9 cellular contexts compared by ENCODE assay signal in genomic region chr7:974172-974571, GRCh38. TPM values are rescaled to one million over a fixed set of nuclear protein-coding genes. Genes with fewer than 3 reads are reported as not detected.
A peak's percentile ranks its signal among the peaks of the same experiment; 100 is the strongest.
DNase-seq lines count a peak whose midpoint lies in the region; ATAC-seq lines count a peak whose summit lies in the region.
"Had no signal": no experiment of that assay in that cellular context is flagged by ENCODE, and none has a peak within 500 bp of the region (broad histone marks: within the 10 kb centered on the region; RNA-seq: fewer than 3 reads in every experiment).

No MANE protein-coding gene starts in this region.

- POLR2A ChIA-PET in activated CD4-positive, alpha-beta memory T cell treated with anti-CD3 and anti-CD28 coated beads, Interleukin-2, amount 10 ng/mL, durations not matched to agents 7 days and 5 days (lab: Charles Lee) = interaction anchor here (0.6 to 4.0 kb wide), 20 partner anchors 10 to 500 kb away, joined by 3 to 54 read pairs (median 6); partner anchors contain the start of genes ADAP1, GPR146 and SUN1

- peak overlapping the region; percentile 93 for H3K4me3 ChIP-seq in iPS-20b (ENCODE audit: low read length)
- peak overlapping the region; percentile 82 to 90 for H3K4me3 ChIP-seq in stomach smooth muscle (ENCODE audit: low read length in 2 of 2)

- H3K9me3 ChIP-seq in iPS-20b (ENCODE audit: insufficient read depth, low read depth, low read length) = no peaks in the 10 kb centered on the region
- no peaks in the 10 kb centered on the region for H3K9me3 ChIP-seq in stomach smooth muscle (ENCODE audit: control insufficient read depth in 2 of 2, low read length in 2 of 2)

- H3K36me3 ChIP-seq in iPS-20b (ENCODE audit: insufficient read depth, low read depth, low read length) (peaks cover 32% of the 10 kb centered on the region), stomach smooth muscle (ENCODE audit: control insufficient read depth in 2 of 2, insufficient read depth in 2 of 2, low read length in 2 of 2) (peaks cover 21 to 23% of the 10 kb centered on the region in 2 donors)

- H3K27me3 ChIP-seq in iPS-20b (ENCODE audit: insufficient read depth, low read length) = no peaks in the 10 kb centered on the region
- no peaks in the 10 kb centered on the region for H3K27me3 ChIP-seq in stomach smooth muscle (ENCODE audit: control insufficient read depth in 1 of 2, insufficient read depth in 2 of 2, low read length in 2 of 2)

- H3K9me3 Mint-ChIP-seq in activated CD4-positive, alpha-beta memory T cell treated with anti-CD3 and anti-CD28 coated beads, Interleukin-2, amount 10 ng/mL, durations not matched to agents 7 days and 5 days = no peaks in the 10 kb centered on the region

- no peak overlapping the region for H3K27ac ChIP-seq in iPS-20b (ENCODE audit: low read length)
- no peak overlapping the region for H3K27ac ChIP-seq in stomach smooth muscle (ENCODE audit: low read length)

- H3K9ac ChIP-seq in iPS-20b (ENCODE audit: low read depth, low read length) (peak overlapping the region; percentile 88; the same call in 1 of the 2 replicates), stomach smooth muscle (ENCODE audit: low read length in 2 of 2) (peak overlapping the region in 1 of 2 donors; percentile 86)

- H3K4me1 ChIP-seq in iPS-20b (ENCODE audit: insufficient read depth, low read length) (no peaks in the 10 kb centered on the region), stomach smooth muscle (ENCODE audit: control insufficient read depth, insufficient read depth, low read length) (peaks cover 26% of the 10 kb centered on the region)

- CTCF ChIA-PET in activated CD4-positive, alpha-beta memory T cell treated with anti-CD3 and anti-CD28 coated beads, Interleukin-2, amount 10 ng/mL, durations not matched to agents 7 days and 5 days (lab: Charles Lee) = interaction anchor here (0.6 to 3.6 kb wide), 10 partner anchors 12 to 203 kb away, joined by 3 to 21 read pairs (median 5); no protein-coding TSS in a partner anchor

- H3K27ac Mint-ChIP-seq in activated CD4-positive, alpha-beta memory T cell treated with anti-CD3 and anti-CD28 coated beads, Interleukin-2, amount 10 ng/mL, durations not matched to agents 7 days and 5 days = peak overlapping the region; percentile 86

- peaks cover 23% of the 10 kb centered on the region for H3K36me3 Mint-ChIP-seq in activated CD4-positive, alpha-beta memory T cell treated with anti-CD3 and anti-CD28 coated beads, Interleukin-2, amount 10 ng/mL, durations not matched to agents 7 days and 5 days (ENCODE audit: low read depth)

- H3K27me3 Mint-ChIP-seq in activated CD4-positive, alpha-beta memory T cell treated with anti-CD3 and anti-CD28 coated beads, Interleukin-2, amount 10 ng/mL, durations not matched to agents 7 days and 5 days = no peaks in the 10 kb centered on the region

- peak overlapping the region; percentile 90 for H3K4me3 Mint-ChIP-seq in activated CD4-positive, alpha-beta memory T cell treated with anti-CD3 and anti-CD28 coated beads, Interleukin-2, amount 10 ng/mL, durations not matched to agents 7 days and 5 days

- ATAC-seq in GM21723 (IDR thresholded peaks at IDR 0.05; ENCODE audit: unreplicated experiment) = no peak

- H3K4me1 Mint-ChIP-seq in activated CD4-positive, alpha-beta memory T cell treated with anti-CD3 and anti-CD28 coated beads, Interleukin-2, amount 10 ng/mL, durations not matched to agents 7 days and 5 days = peaks cover 31% of the 10 kb centered on the region

- peak; percentile 50 for DNase-seq in SIG-M5 treated with dmso at 0.1 percent for 504 hours (lab: John Stamatoyannopoulos, UW; ENCODE audit: unreplicated experiment)
- no peak for DNase-seq in SIG-M5 (lab: John Stamatoyannopoulos, UW)
- no peak for DNase-seq in activated CD4-positive, alpha-beta memory T cell treated with anti-CD3 and anti-CD28 coated beads, Interleukin-2, amount 10 ng/mL, durations not matched to agents 7 days and 5 days
- DNase-seq in NCI-H1436 treated with DMSO at 0.1 percent for 48 hours (lab: John Stamatoyannopoulos, UW) = no peak
- DNase-seq in RPMI8226 = no peak

RNA-seq across cellular contexts. Expression of gene COX19, which starts 1.2 kb away (rescaled TPM):
- total RNA-seq in activated CD4-positive, alpha-beta memory T cell treated with anti-CD3 and anti-CD28 coated beads, Interleukin-2, amount 10 ng/mL, durations not matched to agents 7 days and 5 days = 10 to 100 TPM; 17.4 to 18.2 TPM

RNA-seq across cellular contexts. Expression of gene CYP2W1, which starts 8.8 kb away (rescaled TPM):
- not detected for total RNA-seq in activated CD4-positive, alpha-beta memory T cell treated with anti-CD3 and anti-CD28 coated beads, Interleukin-2, amount 10 ng/mL, durations not matched to agents 7 days and 5 days
- total RNA-seq: RPMI7951 had no signal

RNA-seq across cellular contexts. Expression of gene ADAP1, which starts 19.7 kb away (rescaled TPM):
- total RNA-seq in activated CD4-positive, alpha-beta memory T cell treated with anti-CD3 and anti-CD28 coated beads, Interleukin-2, amount 10 ng/mL, durations not matched to agents 7 days and 5 days = 10 to 100 TPM; 11.1 to 13.0 TPM
